Comparison of ENCODE assay signal across 8 cellular contexts in genomic region chr9:125142560-125143376, GRCh38. TPM values are rescaled to one million over a fixed set of nuclear protein-coding genes. Genes with fewer than 3 reads are reported as not detected.
A peak's percentile ranks its signal among the peaks of the same experiment; 100 is the strongest.
DNase-seq lines count a peak whose midpoint lies in the region; ATAC-seq and TF ChIP-seq lines count a peak whose summit lies in the region.

No MANE protein-coding gene starts in this region.

- TF ChIP-seq CTCF in CD4-positive, alpha-beta T cell (IDR thresholded peaks at IDR 0.05) = no peak
- TF ChIP-seq CTCF in body of pancreas (IDR thresholded peaks at IDR 0.05) (no peak), lower lobe of right lung (IDR thresholded peaks at IDR 0.05) (no peak), tibial artery (IDR thresholded peaks at IDR 0.05) (no peak)

- no peaks in the 10 kb centered on the region for H3K27me3 Mint-ChIP-seq in CD4-positive, alpha-beta T cell

- H3K27ac Mint-ChIP-seq in CD4-positive, alpha-beta T cell = peak overlapping the region; percentile 74

- no peak for TF ChIP-seq POLR2A in body of pancreas (IDR thresholded peaks at IDR 0.05)

- H3K36me3 ChIP-seq in body of pancreas (replicated peaks in 1 of 2; ENCODE audit: insufficient read depth in 1 of 2, low read depth in 2 of 2) = no peaks in the 10 kb centered on the region
- H3K36me3 ChIP-seq in lower lobe of right lung = peaks cover 2% of the 10 kb centered on the region
- H3K36me3 ChIP-seq in tibial artery = no peaks in the 10 kb centered on the region

- WGBS in body of pancreas, 2 donors = 1 to 2% methylated on average over 23 to 50 of the region's 54 CpGs

- CTCF ChIA-PET in CD4-positive, alpha-beta T cell (lab: Charles Lee) = interaction anchor here (0.7 to 2.0 kb wide), 8 partner anchors 12 to 216 kb away, joined by 3 to 11 read pairs (median 4); no protein-coding TSS in a partner anchor

- intact Hi-C loops in CD4-positive, alpha-beta T cell (cut with DNase I, micrococcal nuclease) = loop anchor here (1.0 to 10.0 kb wide), 9 partner anchors 16 to 372 kb away; partner anchors contain the start of genes GOLGA1 (in 2 of the 2), ARPC5L (in 1 of the 2), NR6A1 (in 1 of the 2) and PPP6C (in 1 of the 2)
- intact Hi-C loops in body of pancreas (cut with DNase I) (loop anchor here (10.0 kb wide), 1 partner anchor 288 kb away; the partner anchor contains the start of gene WDR38), lower lobe of right lung (cut with DNase I) (no loop called here), tibial artery (cut with DNase I; ENCODE audit: low total_unique reads) (loop anchor here (5.0 to 10.0 kb wide), 2 partner anchors 200 to 278 kb away; partner anchors contain the start of genes ARPC5L, GOLGA1 and RPL35)

- H3K4me3 ChIP-seq in body of pancreas = peak overlapping the region; percentile 83 to 95
- H3K4me3 ChIP-seq in lower lobe of right lung = peak overlapping the region; percentile 62
- peak overlapping the region; percentile 82 to 97 for H3K4me3 ChIP-seq in tibial artery

- POLR2A ChIA-PET in CD4-positive, alpha-beta T cell (lab: Charles Lee) = interaction anchor here (0.7 to 2.5 kb wide), 10 partner anchors 12 to 281 kb away, joined by 3 to 14 read pairs (median 4); partner anchors contain the start of genes ARPC5L, HSPA5 and RPL35

- H3K27me3 ChIP-seq in CD4-positive, alpha-beta T cell (ENCODE audit: control insufficient read depth, insufficient read depth, low read length) = no peaks in the 10 kb centered on the region
- H3K27me3 ChIP-seq in body of pancreas = no peaks in the 10 kb centered on the region
- no peaks in the 10 kb centered on the region for H3K27me3 ChIP-seq in lower lobe of right lung (ENCODE audit: low read depth)
- no peaks in the 10 kb centered on the region for H3K27me3 ChIP-seq in tibial artery

- DNase-seq in CD4-positive, alpha-beta T cell = peak in 5 of 10 experiments; percentile 4 to 16 (median 7)
- DNase-seq in NCI-H748 treated with DMSO at 0.1 percent for 48 hours (lab: John Stamatoyannopoulos, UW) = peak; percentile 27
- DNase-seq in body of pancreas = peak in 3 of 4 donors; percentile 3 to 13 (median 13)
- DNase-seq in lower lobe of right lung = no peak
- DNase-seq in tibial artery = no peak
- no peak for DNase-seq in putamen (ENCODE audit: low spot score)
- DNase-seq in SHP77 treated with DMSO at 0.1 percent for 48 hours (lab: John Stamatoyannopoulos, UW) = no peak

- peaks cover 6% of the 10 kb centered on the region for H3K4me1 ChIP-seq in body of pancreas
- peaks cover 37% of the 10 kb centered on the region for H3K4me1 ChIP-seq in lower lobe of right lung
- peaks cover 0 to 25% (median 9%) of the 10 kb centered on the region in 4 donors for H3K4me1 ChIP-seq in tibial artery

- no peak overlapping the region for H3K27ac ChIP-seq in CD4-positive, alpha-beta T cell (ENCODE audit: low read depth, low read length)
- H3K27ac ChIP-seq in body of pancreas (peak overlapping the region in 3 of 4 donors; percentile 55 to 81 (median 74)), lower lobe of right lung (peak overlapping the region; percentile 53), tibial artery (peak overlapping the region; percentile 80 to 81)

- H3K9me3 ChIP-seq in CD4-positive, alpha-beta T cell (ENCODE audit: control insufficient read depth, low read length) = no peaks in the 10 kb centered on the region
- H3K9me3 ChIP-seq in body of pancreas (no peaks in the 10 kb centered on the region), lower lobe of right lung (no peaks in the 10 kb centered on the region), tibial artery (no peaks in the 10 kb centered on the region)

- peaks cover 19% of the 10 kb centered on the region for H3K36me3 Mint-ChIP-seq in CD4-positive, alpha-beta T cell (ENCODE audit: low read depth)

- peaks cover 38% of the 10 kb centered on the region for H3K4me1 Mint-ChIP-seq in CD4-positive, alpha-beta T cell (ENCODE audit: low read depth)

- H3K4me3 Mint-ChIP-seq in CD4-positive, alpha-beta T cell = peak overlapping the region; percentile 93

- no peaks in the 10 kb centered on the region for H3K9me3 Mint-ChIP-seq in CD4-positive, alpha-beta T cell

- ATAC-seq in CD4-positive, alpha-beta T cell (ENCODE audit: poor library complexity) = peak; percentile 11
- ATAC-seq in GM21423 (IDR thresholded peaks at IDR 0.05; ENCODE audit: unreplicated experiment) (peak; percentile 9), body of pancreas (no peak), lower lobe of right lung (no peak)

RNA-seq across cellular contexts. Expression of gene SCAI, which starts 0.6 kb away (rescaled TPM):
- total RNA-seq in CD4-positive, alpha-beta T cell = 10 to 100 TPM; 11.6 to 13.4 TPM
- total RNA-seq in body of pancreas = 1 to 10 TPM; 6.7 to 7.6 TPM
- 22.3 TPM for total RNA-seq in lower lobe of right lung

RNA-seq across cellular contexts. Expression of gene PPP6C, which starts 46.8 kb away (rescaled TPM):
- 10 to 100 TPM; 32.9 to 35.3 TPM for total RNA-seq in CD4-positive, alpha-beta T cell
- total RNA-seq in body of pancreas (10 to 100 TPM; 13.8 to 19.5 TPM), lower lobe of right lung (44.7 TPM)

RNA-seq across cellular contexts. Expression of gene RABEPK, which starts 57.6 kb away (rescaled TPM):
- 1 to 10 TPM; 6.8 to 8.3 TPM for total RNA-seq in CD4-positive, alpha-beta T cell
- total RNA-seq in body of pancreas = 1 to 10 TPM; 4.3 to 6.7 TPM
- 12.3 TPM for total RNA-seq in lower lobe of right lung

Comparison
In these comparisons a context has a peak if more than half of its experiments do, and no peak if none do; other contexts are left out.
1. ATAC-seq: peak in CD4-positive, alpha-beta T cell (single experiment) and GM21423 (single experiment); none in body of pancreas (single experiment) and lower lobe of right lung (0 of 2).
2. DNase-seq: peak in NCI-H748 treated with DMSO at 0.1 percent for 48 hours (single experiment) and body of pancreas (3 of 4); none in lower lobe of right lung (single experiment), tibial artery (0 of 2), putamen (single experiment) and SHP77 treated with DMSO at 0.1 percent for 48 hours (single experiment).
3. Peak in every context shown above with its lines, with median percentiles within 50 percentile points of each other: H3K4me3 ChIP-seq.